18 cellular contexts compared by ENCODE assay signal in genomic region chr2:121539722-121540469, GRCh38. TPM values are rescaled to one million over a fixed set of nuclear protein-coding genes. Genes with fewer than 3 reads are reported as not detected.
DNase-seq lines count a peak whose midpoint lies in the region; ATAC-seq and TF ChIP-seq lines count a peak whose summit lies in the region.
"Had no signal": no experiment of that assay in that cellular context is flagged by ENCODE, and none has a peak within 500 bp of the region (broad histone marks: within the 10 kb centered on the region; RNA-seq: fewer than 3 reads in every experiment).

No MANE protein-coding gene starts in this region.

- no peaks in the 10 kb centered on the region for H3K9me3 ChIP-seq in CD8-positive, alpha-beta memory T cell (ENCODE audit: low read length)
- no peaks in the 10 kb centered on the region for H3K9me3 ChIP-seq in Karpas-422 (ENCODE audit: low read length)
- H3K9me3 ChIP-seq in psoas muscle, result no peaks in the 10 kb centered on the region
- H3K9me3 ChIP-seq in esophagus muscularis mucosa, result no peaks in the 10 kb centered on the region
- H3K9me3 ChIP-seq: Peyer's patch had no signal

- no peaks in the 10 kb centered on the region for H3K9me3 Mint-ChIP-seq in CD8-positive, alpha-beta memory T cell
- H3K9me3 Mint-ChIP-seq: activated naive CD4-positive, alpha-beta T cell treated with anti-CD3 and anti-CD28 coated beads, Interleukin-2, amount 50 U/mL, for 72 hours had no signal

- peak overlapping the region; percentile 21; the same call in 1 of the 2 replicates for H3K9ac ChIP-seq in Karpas-422 (ENCODE audit: low read length)

- no peak for DNase-seq in CD8-positive, alpha-beta memory T cell
- DNase-seq in Karpas-422, result no peak
- peak; percentile 12 for DNase-seq in astrocyte of the hippocampus (ENCODE audit: low read depth, low spot score)
- DNase-seq in psoas muscle, result no peak
- DNase-seq in esophagus muscularis mucosa (ENCODE audit: extremely low spot score), result no peak
- DNase-seq in KG1 (lab: John Stamatoyannopoulos, UW), result no peak
- DNase-seq: glutamatergic neuron; islet precursor cell; Kasumi-1; NCI-H1436; Peyer's patch; stimulated activated naive CD8-positive, alpha-beta T cell treated with anti-CD3 and anti-CD28 coated beads, Interleukin-15, Interleukin-2, amounts not matched to agents 100 U/mL and 50 U/mL, for 24 hours had no signal

- H3K27ac ChIP-seq in CD8-positive, alpha-beta memory T cell (ENCODE audit: low read depth, low read length), result no peak overlapping the region
- H3K27ac ChIP-seq in Karpas-422 (ENCODE audit: low read length) (no peak overlapping the region), psoas muscle (no peak overlapping the region), esophagus muscularis mucosa (replicated peaks in 1 of 4) (no peak overlapping the region)
- H3K27ac ChIP-seq: Peyer's patch had no signal

- peaks cover 92% of the 10 kb centered on the region for H3K79me2 ChIP-seq in Karpas-422 (ENCODE audit: low read length)

- H3K9me2 ChIP-seq in Karpas-422 (replicated peaks; ENCODE audit: insufficient read depth, low read length), result no peaks in the 10 kb centered on the region

- WGBS in psoas muscle, 3 donors, result 75 to 91% (median 87%) methylated on average over 4 of the region's 4 CpGs
- 83% methylated on average over 4 of the region's 4 CpGs for WGBS in esophagus muscularis mucosa

- H3K36me3 ChIP-seq in CD8-positive, alpha-beta memory T cell (ENCODE audit: insufficient read depth, low read length), result no peaks in the 10 kb centered on the region
- H3K36me3 ChIP-seq in Karpas-422 (ENCODE audit: insufficient read depth, low read length) (no peaks in the 10 kb centered on the region), psoas muscle (ENCODE audit: insufficient read depth in 1 of 2, low read depth in 1 of 2) (no peaks in the 10 kb centered on the region), esophagus muscularis mucosa (no peaks in the 10 kb centered on the region)
- H3K36me3 ChIP-seq: Peyer's patch had no signal

- CTCF ChIA-PET in CD8-positive, alpha-beta memory T cell (lab: Charles Lee), result no interaction called here

- H3K4me1 ChIP-seq in CD8-positive, alpha-beta memory T cell (ENCODE audit: insufficient read depth, low read length), result peaks cover 8% of the 10 kb centered on the region
- H3K4me1 ChIP-seq in Karpas-422 (ENCODE audit: low read length), result peaks cover 29% of the 10 kb centered on the region
- H3K4me1 ChIP-seq in psoas muscle, result peaks cover 58% of the 10 kb centered on the region
- H3K4me1 ChIP-seq in esophagus muscularis mucosa, result peaks cover 32 to 75% (median 60%) of the 10 kb centered on the region in 4 donors

- H4K20me1 ChIP-seq in Karpas-422 (ENCODE audit: insufficient read depth, low read depth, low read length), result 0 out of 2 replicates have a peak, but pooled peaks cover 7% of the 10 kb centered on the region

- ATAC-seq in psoas muscle, result no peak
- ATAC-seq in HG03469 (IDR thresholded peaks at IDR 0.05; ENCODE audit: unreplicated experiment), result no peak
- ATAC-seq: activated naive CD4-positive, alpha-beta T cell treated with anti-CD3 and anti-CD28 coated beads, Interleukin-2, amount 50 U/mL, for 72 hours; stimulated activated naive CD8-positive, alpha-beta T cell treated with anti-CD3 and anti-CD28 coated beads, Interleukin-15, Interleukin-2, amounts not matched to agents 100 U/mL and 50 U/mL, for 24 hours had no signal

- H3K27me3 ChIP-seq in CD8-positive, alpha-beta memory T cell (ENCODE audit: insufficient read depth, low read length, poor library complexity, severe bottlenecking), result no peaks in the 10 kb centered on the region
- H3K27me3 ChIP-seq in Karpas-422 (ENCODE audit: low read length) (no peaks in the 10 kb centered on the region), psoas muscle (ENCODE audit: insufficient read depth in 3 of 3, low read length in 2 of 3) (no peaks in the 10 kb centered on the region), esophagus muscularis mucosa (no peaks in the 10 kb centered on the region)
- H3K27me3 ChIP-seq: Peyer's patch had no signal

- H3K36me3 Mint-ChIP-seq in CD8-positive, alpha-beta memory T cell, result peaks cover 0 to 3% (median 0%) of the 10 kb centered on the region in 3 donors
- H3K36me3 Mint-ChIP-seq: activated naive CD4-positive, alpha-beta T cell treated with anti-CD3 and anti-CD28 coated beads, Interleukin-2, amount 50 U/mL, for 72 hours had no signal

- H2AFZ ChIP-seq in Karpas-422 (ENCODE audit: low read length), result no peak overlapping the region

- no peak for TF ChIP-seq EP300 in esophagus muscularis mucosa (IDR thresholded peaks at IDR 0.05)

- peak overlapping the region; percentile 40 for H3K4me2 ChIP-seq in Karpas-422 (ENCODE audit: low read depth, low read length, poor library complexity, severe bottlenecking)

- peak overlapping the region; percentile 2 to 71 (median 35) for H3K4me3 Mint-ChIP-seq in CD8-positive, alpha-beta memory T cell

- H3K4me3 ChIP-seq in CD8-positive, alpha-beta memory T cell (ENCODE audit: low read length), result no peak overlapping the region
- H3K4me3 ChIP-seq in Karpas-422 (ENCODE audit: low read length) (peak overlapping the region; percentile 24; the same call in 1 of the 2 replicates), psoas muscle (peak overlapping the region; percentile 0), esophagus muscularis mucosa (no peak overlapping the region)
- H3K4me3 ChIP-seq: Peyer's patch, skin epidermis had no signal

- POLR2A ChIA-PET in CD8-positive, alpha-beta memory T cell (lab: Charles Lee), result interaction anchor here (1.2 kb wide), 1 partner anchor 10 kb away, joined by 4 read pairs; the partner anchor contains the start of gene RNU4ATAC

- H3K27ac Mint-ChIP-seq in CD8-positive, alpha-beta memory T cell, result peak overlapping the region; percentile 0 to 83 (median 63)
- H3K27ac Mint-ChIP-seq: activated naive CD4-positive, alpha-beta T cell treated with anti-CD3 and anti-CD28 coated beads, Interleukin-2, amount 50 U/mL, for 72 hours had no signal

- H3K4me1 Mint-ChIP-seq in CD8-positive, alpha-beta memory T cell, result peaks cover 32 to 37% (median 36%) of the 10 kb centered on the region in 3 donors

- intact Hi-C loops in psoas muscle (cut with DNase I), result loop anchor here in 1 of 2 donors (10.0 kb wide), 1 partner anchor 845 kb away; no protein-coding TSS in a partner anchor
- intact Hi-C loops in esophagus muscularis mucosa (cut with DNase I), result no loop called here

- H3K27me3 Mint-ChIP-seq in CD8-positive, alpha-beta memory T cell, result no peaks in the 10 kb centered on the region

- no peak for TF ChIP-seq CTCF in psoas muscle (IDR thresholded peaks at IDR 0.05)
- no peak for TF ChIP-seq CTCF in esophagus muscularis mucosa (IDR thresholded peaks at IDR 0.05)

- TF ChIP-seq POLR2A in esophagus muscularis mucosa (IDR thresholded peaks at IDR 0.05; ENCODE audit: low read depth), result no peak

RNA-seq across cellular contexts. Expression of gene RNU4ATAC, which starts 9.2 kb away (rescaled TPM):
- total RNA-seq in CD8-positive, alpha-beta memory T cell, result not detected
- not detected for polyA plus RNA-seq in CD8-positive, alpha-beta memory T cell
- total RNA-seq in Karpas-422 (2014; rRNA removed; shearing (Covaris generic); ENCODE audit: low replicate concordance), result not detected in 2 replicates
- total RNA-seq in psoas muscle (not detected), esophagus muscularis mucosa (not detected)
- polyA plus RNA-seq in psoas muscle, result not detected
- total RNA-seq: activated naive CD4-positive, alpha-beta T cell treated with anti-CD3 and anti-CD28 coated beads, Interleukin-2, amount 50 U/mL, for 72 hours; endothelial cell of umbilical vein; mononuclear cell; osteocyte had no signal
- polyA plus RNA-seq: endothelial cell of umbilical vein had no signal

Comparison
In these comparisons a context has a peak if more than half of its experiments do, and no peak if none do; other contexts are left out.
1. H3K4me3 ChIP-seq: peak in Karpas-422 (single experiment) and psoas muscle (single experiment); none in CD8-positive, alpha-beta memory T cell (single experiment) and esophagus muscularis mucosa (0 of 4).